ENCODE assay signal across 9 cellular contexts in genomic region chr2:101753207-101753616, GRCh38. TPM values are rescaled to one million over a fixed set of nuclear protein-coding genes. Genes with fewer than 3 reads are reported as not detected.
A peak's percentile ranks its signal among the peaks of the same experiment; 100 is the strongest.
DNase-seq lines count a peak whose midpoint lies in the region.
"Had no signal": no experiment of that assay in that cellular context is flagged by ENCODE, and none has a peak within 500 bp of the region (broad histone marks: within the 10 kb centered on the region; RNA-seq: fewer than 3 reads in every experiment).

No MANE protein-coding gene starts in this region.

- H3K36me3 ChIP-seq in SK-N-MC (ENCODE audit: insufficient read depth, low read length): no peaks in the 10 kb centered on the region; the same call in 1 of the 2 replicates
- peaks cover 7% of the 10 kb centered on the region for H3K36me3 ChIP-seq in skeletal muscle satellite cell (ENCODE audit: insufficient read depth, low read length)

- peak overlapping the region; percentile 30 for H3K4me2 ChIP-seq in skeletal muscle satellite cell (ENCODE audit: low read length)

- peak overlapping the region; percentile 62; the same call in 1 of the 2 replicates for H3K27ac ChIP-seq in SK-N-MC

- H3K9me3 ChIP-seq in SK-N-MC (ENCODE audit: low read depth, low read length) (no peaks in the 10 kb centered on the region), skeletal muscle satellite cell (replicated peaks; ENCODE audit: low read length) (no peaks in the 10 kb centered on the region)

- in situ Hi-C loops in G401 (cut with HindIII; ENCODE audit: low sequenced_read_pairs): no loop called here

- H3K9ac ChIP-seq in SK-N-MC (ENCODE audit: insufficient read length) (no peak overlapping the region), skeletal muscle satellite cell (ENCODE audit: low read depth, low read length) (no peak overlapping the region)

- H3K27me3 ChIP-seq in skeletal muscle satellite cell (ENCODE audit: control insufficient read depth, insufficient read depth, low read length): no peaks in the 10 kb centered on the region

- DNase-seq in EH (ENCODE audit: low read depth) (peak; percentile 43), SK-N-MC (ENCODE audit: low read depth, low spot score) (no peak), fibroblast of peridontal ligament (ENCODE audit: extremely low read depth) (peak; percentile 81), G401 (ENCODE audit: low spot score) (no peak), NCI-H1092 treated with DMSO at 0.1 percent for 48 hours (lab: John Stamatoyannopoulos, UW) (no peak), NCI-H1694 treated with DMSO at 0.1 percent for 48 hours (lab: John Stamatoyannopoulos, UW) (no peak), D341Med (ENCODE audit: low spot score) (no peak)
- DNase-seq: NCI-H446 had no signal

- H3K4me1 ChIP-seq in skeletal muscle satellite cell (ENCODE audit: control insufficient read depth, insufficient read depth, low read length): peaks cover 60% of the 10 kb centered on the region

- H3K4me3 ChIP-seq in SK-N-MC: no peak overlapping the region
- H3K4me3 ChIP-seq in skeletal muscle satellite cell (ENCODE audit: low read length): no peak overlapping the region

RNA-seq across cellular contexts. Expression of gene MAP4K4, which starts 55.7 kb away (rescaled TPM):
- 195 and 229 TPM in 2 replicates for total RNA-seq in skeletal muscle satellite cell (2012; rRNA removed)
- total RNA-seq in G401 (2014; rRNA removed; shearing (Covaris generic)): 47.3 and 70.8 TPM in 2 replicates

Comparison
In these comparisons a context has a peak if more than half of its experiments do, and no peak if none do; other contexts are left out.
1. DNase-seq: peak in EH (single experiment) and fibroblast of peridontal ligament (single experiment); none in SK-N-MC (single experiment), G401 (single experiment), NCI-H1092 treated with DMSO at 0.1 percent for 48 hours (single experiment), NCI-H1694 treated with DMSO at 0.1 percent for 48 hours (single experiment) and D341Med (single experiment).